Comparison of ENCODE assay signal across 19 cellular contexts in the genomic region with DNA sequence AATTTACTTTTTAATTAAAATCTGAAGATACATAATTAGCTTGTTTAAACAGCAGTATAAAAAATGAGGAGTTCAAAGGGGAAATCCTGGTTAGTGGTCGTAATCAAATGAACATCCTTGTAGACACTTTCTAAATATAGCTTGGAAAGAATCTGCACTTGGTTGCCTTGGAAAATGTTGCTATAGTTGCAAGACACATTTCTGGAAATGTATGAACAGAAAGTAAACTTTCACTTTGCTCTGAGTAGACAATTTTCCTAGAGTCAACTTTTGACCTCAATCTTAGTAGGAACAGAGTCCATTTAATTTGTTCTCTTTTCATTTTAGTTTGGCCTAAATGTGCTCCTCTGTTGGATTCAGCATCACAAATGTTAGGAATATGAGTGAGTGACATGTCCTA. TPM values are rescaled to one million over a fixed set of nuclear protein-coding genes. Genes with fewer than 3 reads are reported as not detected.
DNase-seq lines count a peak whose midpoint lies in the region; ATAC-seq, FAIRE-seq and TF ChIP-seq lines count a peak whose summit lies in the region.
"Had no signal": no experiment of that assay in that cellular context is flagged by ENCODE, and none has a peak within 500 bp of the region (broad histone marks: within the 10 kb centered on the region; RNA-seq: fewer than 3 reads in every experiment).

No MANE protein-coding gene starts in this region.

- WGBS in liver: 7% methylated on average over 1 of the region's 1 CpG
- 2% methylated on average over 1 of the region's 1 CpG for WGBS in HepG2 (ENCODE audit: low lambda C conversion rate)

- no peak overlapping the region for H2AFZ ChIP-seq in HepG2 (ENCODE audit: low read length)
- H2AFZ ChIP-seq: parathyroid adenoma had no signal

- no peaks in the 10 kb centered on the region for H3K27me3 ChIP-seq in liver (ENCODE audit: control insufficient read depth in 4 of 4, insufficient read depth in 4 of 4, low read length in 3 of 4)
- peaks cover 0 to 9% of the 10 kb centered on the region in 2 experiments; a peak in 1 of 5 replicates for H3K27me3 ChIP-seq in HepG2 (ENCODE audit: control insufficient read depth in 1 of 2, insufficient read depth in 2 of 2, low read length in 2 of 2)

- no peak for ATAC-seq in HepG2

- CTCF ChIA-PET in HepG2 (lab: Yijun Ruan, JAX; ENCODE audit: low intra/inter-chr PET ratio, low total read pairs): no interaction called here

- no peaks in the 10 kb centered on the region for H3K79me2 ChIP-seq in HepG2 (ENCODE audit: insufficient read depth, low read length)
- H3K79me2 ChIP-seq: parathyroid adenoma had no signal

- no peaks in the 10 kb centered on the region for H4K20me1 ChIP-seq in HepG2 (ENCODE audit: insufficient read depth, low read length)

- no peak for FAIRE-seq in HepG2 (lab: Jason Lieb, UNC)

- H3K9ac ChIP-seq in liver (ENCODE audit: low read depth in 1 of 2, low read length in 2 of 2) (no peak overlapping the region), HepG2 (ENCODE audit: insufficient read depth, low read depth, low read length) (no peak overlapping the region)
- H3K9ac ChIP-seq: parathyroid adenoma had no signal

- in situ Hi-C loops in HepG2 (cut with HindIII; ENCODE audit: extremely low pct_ligation_motif_present, low pct_unique_long_range_greater_than_20kb): no loop called here
- in situ Hi-C loops in astrocyte of the spinal cord (cut with HindIII; ENCODE audit: low sequenced_read_pairs): no loop called here

- intact Hi-C loops in HepG2 (cut with micrococcal nuclease; ENCODE audit: unreplicated experiment): no loop called here

- TF ChIP-seq CTCF in liver (IDR thresholded peaks at IDR 0.05; ENCODE audit: low read depth, low read length, missing input control) (no peak), HepG2 (CRISPR knock-in tag; IDR thresholded peaks at IDR 0.05) (no peak), astrocyte of the spinal cord (IDR thresholded peaks at IDR 0.05; ENCODE audit: low read depth, low read length) (no peak)

- no peaks in the 10 kb centered on the region for H3K9me3 ChIP-seq in liver (ENCODE audit: control insufficient read depth in 4 of 4, low read length in 3 of 4)
- H3K9me3 ChIP-seq in HepG2 (ENCODE audit: low read length): no peaks in the 10 kb centered on the region

- no peak for TF ChIP-seq EP300 in HepG2 (IDR thresholded peaks at IDR 0.05; ENCODE audit: low read depth in 2 of 2, low read length in 2 of 2)
- TF ChIP-seq EP300 in HepG2 (CRISPR knock-in tag; IDR thresholded peaks at IDR 0.05; ENCODE audit: borderline replicate concordance): no peak

- H3K27ac ChIP-seq in liver (ENCODE audit: low read depth in 1 of 2, low read length in 2 of 2) (peak overlapping the region in 1 of 2 donors; percentile 12), HepG2 (ENCODE audit: extremely low read length, insufficient read depth, low read length) (no peak overlapping the region)
- H3K27ac ChIP-seq: C4-2B, parathyroid adenoma had no signal

- TF ChIP-seq POLR2A in HepG2 (IDR thresholded peaks at IDR 0.05; ENCODE audit: insufficient read depth in 1 of 2, low read depth in 2 of 2, low read length in 2 of 2): no peak

- no peak for DNase-seq in HepG2 (ENCODE audit: low spot score)
- peak; percentile 41 for DNase-seq in astrocyte of the spinal cord (ENCODE audit: low read depth, low spot score)
- peak; percentile 24 for DNase-seq in left kidney (ENCODE audit: low read depth, low spot score)
- DNase-seq in stromal cell of bone marrow (ENCODE audit: low read depth): peak; percentile 8
- no peak for DNase-seq in NK-92 treated with Interleukin-12 subunit alpha and Interleukin-12 subunit beta, amount 100 ng/mL, for 24 hours (lab: John Stamatoyannopoulos, UW)
- no peak for DNase-seq in activated naive CD4-positive, alpha-beta T cell treated with anti-CD3 and anti-CD28 coated beads, Interleukin-2, amount 50 U/mL, for 16 hours
- no peak for DNase-seq in NCI-H1105 treated with DMSO at 0.1 percent for 48 hours (lab: John Stamatoyannopoulos, UW)
- DNase-seq: activated CD4-positive, alpha-beta T cell treated with anti-CD3 and anti-CD28 coated beads, Interleukin-2, amount 10 ng/mL, durations not matched to agents 24 days and 14 days; aorta; foreskin melanocyte; hypothalamus; IMR-90; NCI-H1092 treated with DMSO at 0.1 percent for 48 hours; NCI-H2081; NCI-H510A; stimulated activated CD8-positive, alpha-beta memory T cell treated with anti-CD3 and anti-CD28 coated beads, Interleukin-4, amount 100 ng/mL, for 48 hours had no signal

- no peak overlapping the region for H3K4me2 ChIP-seq in HepG2 (ENCODE audit: low read depth, low read length)

- H3K4me1 ChIP-seq in liver (ENCODE audit: control insufficient read depth in 4 of 4, insufficient read depth in 4 of 4, low read length in 3 of 4) (no peaks in the 10 kb centered on the region), HepG2 (ENCODE audit: insufficient read depth, low read length) (no peaks in the 10 kb centered on the region)
- H3K4me1 ChIP-seq: parathyroid adenoma had no signal

- H3K36me3 ChIP-seq in liver (ENCODE audit: control insufficient read depth in 4 of 4, insufficient read depth in 3 of 4, low read depth in 1 of 4, low read length in 3 of 4) (no peaks in the 10 kb centered on the region), HepG2 (replicated peaks in 1 of 2; ENCODE audit: control insufficient read depth in 1 of 2, insufficient read depth in 2 of 2, low read length in 2 of 2) (no peaks in the 10 kb centered on the region)

- H3K4me3 ChIP-seq in liver (ENCODE audit: low read depth in 1 of 3, low read length in 3 of 3): no peak overlapping the region
- H3K4me3 ChIP-seq in HepG2 (replicated peaks in 1 of 3; ENCODE audit: insufficient read depth in 1 of 3, low read depth in 2 of 3, low read length in 3 of 3): no peak overlapping the region
- no peak overlapping the region for H3K4me3 ChIP-seq in astrocyte of the spinal cord (ENCODE audit: low read depth, low read length)

- no TSS peak for BruUV-seq in HepG2 (replicated peaks; lab: Mats Ljungman, UMichigan)

- POLR2A ChIA-PET in HepG2 (lab: Yijun Ruan, JAX): no interaction called here

- TF ChIP-seq RAD21 in liver (IDR thresholded peaks at IDR 0.05) (no peak), HepG2 (CRISPR knock-in tag; IDR thresholded peaks at IDR 0.05) (no peak)

TF ChIP-seq in liver, 16 proteins besides CTCF, POLR2A, EP300 and RAD21:
- no peak for TF ChIP-seq YY1 (IDR thresholded peaks at IDR 0.05)
- TF ChIP-seq RXRA (IDR thresholded peaks at IDR 0.05): peak; percentile 32 to 36
- no peak for TF ChIP-seq HNF4G (IDR thresholded peaks at IDR 0.05)
- peak; percentile 19 for TF ChIP-seq SP1 (IDR thresholded peaks at IDR 0.05)

TF ChIP-seq in HepG2, 621 proteins besides CTCF, POLR2A, EP300 and RAD21 (continues in another document):
- TF ChIP-seq CBX2 (IDR thresholded peaks at IDR 0.05; ENCODE audit: low read depth, low read length): no peak
- no peak for TF ChIP-seq CBX2 (CRISPR knock-in tag; IDR thresholded peaks at IDR 0.05; ENCODE audit: low read depth)
- TF ChIP-seq NFIC (IDR thresholded peaks at IDR 0.05; ENCODE audit: low read length): no peak
- no peak for TF ChIP-seq ZNF567 (CRISPR knock-in tag; IDR thresholded peaks at IDR 0.05; ENCODE audit: borderline replicate concordance)
- TF ChIP-seq PITX1 (CRISPR knock-in tag; IDR thresholded peaks at IDR 0.05): no peak
- TF ChIP-seq ZNF350 (CRISPR knock-in tag; IDR thresholded peaks at IDR 0.05; ENCODE audit: borderline replicate concordance, low read depth): no peak
- TF ChIP-seq ONECUT2 (CRISPR knock-in tag; IDR thresholded peaks at IDR 0.05): no peak
- no peak for TF ChIP-seq SRSF9 (IDR thresholded peaks at IDR 0.05; ENCODE audit: borderline replicate concordance, insufficient read depth, low read depth, low read length, poor library complexity, severe bottlenecking)
- TF ChIP-seq ZNF629 (CRISPR knock-in tag; conservative IDR thresholded peaks at IDR 0.05): no peak
- TF ChIP-seq HNRNPK (IDR thresholded peaks at IDR 0.05; ENCODE audit: low read depth, low read length, poor library complexity, severe bottlenecking): no peak
- TF ChIP-seq ZNF317 (CRISPR knock-in tag; IDR thresholded peaks at IDR 0.05): no peak
- no peak for TF ChIP-seq NR1H2 (CRISPR knock-in tag; IDR thresholded peaks at IDR 0.05; ENCODE audit: borderline replicate concordance, low read depth)

RNA-seq across cellular contexts. Expression of a gene that starts 38.4 kb away (rescaled TPM):
- 10 to 100 TPM; 23.4 to 45.2 TPM for total RNA-seq in liver
- polyA plus RNA-seq in liver: 10 to 100 TPM in 1 of 2 donors, 1 to 10 TPM in 1; 9.7 to 12.9 TPM
- total RNA-seq in HepG2 (2016; rRNA removed; fragmentation: Illumina TruSeq; extraction: Trizol): 48.3 and 69.6 TPM in 2 replicates
- 4.8 and 5.6 TPM in 2 replicates for total RNA-seq in HepG2 (2016; cell fraction: cytosol; rRNA removed; fragmentation: Illumina TruSeq; extraction: Trizol; ENCODE audit: low read depth)
- 53.8 and 73.2 TPM in 2 replicates for total RNA-seq in HepG2 (2016; cell fraction: insoluble cytoplasmic fraction; rRNA removed; fragmentation: Illumina TruSeq; extraction: Trizol)
- 10.8 and 11.8 TPM in 2 replicates for total RNA-seq in HepG2 (2016; cell fraction: membrane; rRNA removed; fragmentation: Illumina TruSeq; extraction: Trizol)
- 25.2 TPM in 2 replicates for total RNA-seq in HepG2 (2016; cell fraction: nucleus; rRNA removed; fragmentation: Illumina TruSeq; extraction: Trizol)
- 37.5 and 42.0 TPM in 2 replicates for polyA plus RNA-seq in HepG2 (2011; rRNA removed)
- 29.6 and 30.2 TPM in 2 replicates for polyA plus RNA-seq in HepG2 (2011; cell fraction: cytosol; rRNA removed)
- 18.5 and 19.2 TPM in 2 replicates for polyA plus RNA-seq in HepG2 (2011; cell fraction: nucleus; rRNA removed)
- 31.4 and 38.3 TPM in 2 replicates for polyA plus RNA-seq in HepG2 (2012)
- 3.0 and 3.2 TPM in 2 replicates for polyA plus RNA-seq in HepG2 (2016; cell fraction: cytosol; fragmentation: Illumina TruSeq; extraction: Trizol; ENCODE audit: low read depth)
- polyA plus RNA-seq in HepG2 (2016; cell fraction: insoluble cytoplasmic fraction; fragmentation: Illumina TruSeq; extraction: Trizol; ENCODE audit: low read depth): 63.5 and 69.1 TPM in 2 replicates
- polyA plus RNA-seq in HepG2 (2016; cell fraction: membrane; fragmentation: Illumina TruSeq; extraction: Trizol; ENCODE audit: low read depth): 5.8 and 6.4 TPM in 2 replicates
- 35.6 and 39.1 TPM in 2 replicates for polyA plus RNA-seq in HepG2 (2016; cell fraction: nucleus; fragmentation: Illumina TruSeq; extraction: Trizol; ENCODE audit: insufficient read depth, low read depth)
- 1.4 and 24.4 TPM in 2 replicates for polyA minus RNA-seq in HepG2 (2011; rRNA and poly(A)+ RNA removed; ENCODE audit: low replicate concordance)
- polyA minus RNA-seq in HepG2 (2011; cell fraction: cytosol; rRNA and poly(A)+ RNA removed): 34.6 TPM in 2 replicates
- polyA minus RNA-seq in HepG2 (2011; cell fraction: nucleus; rRNA and poly(A)+ RNA removed): 23.0 and 25.1 TPM in 2 replicates

Comparison
In these comparisons a context has a peak if more than half of its experiments do, and no peak if none do; other contexts are left out.
1. DNase-seq: peak in astrocyte of the spinal cord (single experiment), left kidney (single experiment) and stromal cell of bone marrow (single experiment); none in HepG2 (single experiment), NK-92 treated with Interleukin-12 subunit alpha and Interleukin-12 subunit beta, amount 100 ng/mL, for 24 hours (single experiment), activated naive CD4-positive, alpha-beta T cell treated with anti-CD3 and anti-CD28 coated beads, Interleukin-2, amount 50 U/mL, for 16 hours (single experiment) and NCI-H1105 treated with DMSO at 0.1 percent for 48 hours (single experiment).